18 cellular contexts compared by ENCODE assay signal in genomic region chr1:116382857-116383256, GRCh38. TPM values are rescaled to one million over a fixed set of nuclear protein-coding genes. Genes with fewer than 3 reads are reported as not detected.
DNase-seq lines count a peak whose midpoint lies in the region; ATAC-seq and TF ChIP-seq lines count a peak whose summit lies in the region.
"Had no signal": no experiment of that assay in that cellular context is flagged by ENCODE, and none has a peak within 500 bp of the region (broad histone marks: within the 10 kb centered on the region; RNA-seq: fewer than 3 reads in every experiment).

No MANE protein-coding gene starts in this region.

- peak overlapping the region; percentile 57 for H3K27ac Mint-ChIP-seq in stimulated activated naive CD8-positive, alpha-beta T cell treated with anti-CD3 and anti-CD28 coated beads, Interleukin-15, Interleukin-2, amounts not matched to agents 100 ng/mL and 50 ng/mL, for 24 hours
- H3K27ac Mint-ChIP-seq in T-cell: peak overlapping the region; percentile 60 to 68
- H3K27ac Mint-ChIP-seq in activated CD4-positive, alpha-beta memory T cell treated with anti-CD3 and anti-CD28 coated beads, Interleukin-2, amount 10 ng/mL, durations not matched to agents 7 days and 5 days: no peak overlapping the region

- WGBS in hepatocyte (ENCODE audit: low lambda C conversion rate, missing lambda C conversion rate): 78% methylated on average over 4 of the region's 4 CpGs

- TF ChIP-seq CTCF in hepatocyte (IDR thresholded peaks at IDR 0.05; ENCODE audit: poor library complexity): no peak

- H3K36me3 ChIP-seq in hepatocyte (replicated peaks; ENCODE audit: insufficient read depth, low read depth): peaks cover 4% of the 10 kb centered on the region

- no peak overlapping the region for H3K4me3 Mint-ChIP-seq in stimulated activated naive CD8-positive, alpha-beta T cell treated with anti-CD3 and anti-CD28 coated beads, Interleukin-15, Interleukin-2, amounts not matched to agents 100 ng/mL and 50 ng/mL, for 24 hours
- peak overlapping the region in 1 of 3 donors; percentile 15 for H3K4me3 Mint-ChIP-seq in T-cell
- H3K4me3 Mint-ChIP-seq in activated CD4-positive, alpha-beta memory T cell treated with anti-CD3 and anti-CD28 coated beads, Interleukin-2, amount 10 ng/mL, durations not matched to agents 7 days and 5 days: no peak overlapping the region
- H3K4me3 Mint-ChIP-seq: neural crest cell had no signal

- H3K4me1 ChIP-seq in hepatocyte (ENCODE audit: insufficient read depth): peaks cover 43% of the 10 kb centered on the region

- POLR2A ChIA-PET in T-cell (lab: Charles Lee): interaction anchor here in 1 of 2 donors (0.6 to 1.1 kb wide), 2 partner anchors 10 to 156 kb away, joined by 3 to 4 read pairs; partner anchors contain the start of gene ATP1A1
- POLR2A ChIA-PET in activated CD4-positive, alpha-beta memory T cell treated with anti-CD3 and anti-CD28 coated beads, Interleukin-2, amount 10 ng/mL, durations not matched to agents 7 days and 5 days (lab: Charles Lee): interaction anchor here (1.2 to 2.0 kb wide), 2 partner anchors 9 to 34 kb away, joined by 4 to 6 read pairs; partner anchors contain the start of gene ATP1A1

- intact Hi-C loops in sciatic nerve (cut with DNase I): no loop called here

- peaks cover 68% of the 10 kb centered on the region for H3K36me3 Mint-ChIP-seq in stimulated activated naive CD8-positive, alpha-beta T cell treated with anti-CD3 and anti-CD28 coated beads, Interleukin-15, Interleukin-2, amounts not matched to agents 100 ng/mL and 50 ng/mL, for 24 hours (ENCODE audit: low read depth)
- peaks cover 48% of the 10 kb centered on the region for H3K36me3 Mint-ChIP-seq in T-cell
- H3K36me3 Mint-ChIP-seq in activated CD4-positive, alpha-beta memory T cell treated with anti-CD3 and anti-CD28 coated beads, Interleukin-2, amount 10 ng/mL, durations not matched to agents 7 days and 5 days (ENCODE audit: low read depth): peaks cover 58% of the 10 kb centered on the region

- H3K27ac ChIP-seq in hepatocyte: peak overlapping the region; percentile 10
- H3K27ac ChIP-seq: prostate gland, WERI-Rb-1 had no signal

- no peak for DNase-seq in stimulated activated naive CD8-positive, alpha-beta T cell treated with anti-CD3 and anti-CD28 coated beads, Interleukin-15, Interleukin-2, amounts not matched to agents 100 U/mL and 50 U/mL, for 24 hours
- DNase-seq in T-cell (no peak), hepatocyte (ENCODE audit: low spot score) (no peak), sciatic nerve (ENCODE audit: low spot score) (no peak)
- DNase-seq in stimulated activated CD4-positive, alpha-beta T cell treated with anti-CD3 and anti-CD28 coated beads, Interleukin-4, amount 100 ng/mL, for 1 hour: no peak
- DNase-seq in activated CD4-positive, alpha-beta memory T cell treated with anti-CD3 and anti-CD28 coated beads, Interleukin-2, amount 10 ng/mL, durations not matched to agents 7 days and 5 days: no peak
- DNase-seq: activated CD8-positive, alpha-beta memory T cell treated with anti-CD3 and anti-CD28 coated beads for 24 hours; GOT3; midbrain; NCI-H1105 treated with DMSO at 0.1 percent for 48 hours; NCI-H2171; NCI-H748 treated with DMSO at 0.1 percent for 48 hours; SIG-M5; WERI-Rb-1 had no signal

- ATAC-seq in stimulated activated naive CD8-positive, alpha-beta T cell treated with anti-CD3 and anti-CD28 coated beads, Interleukin-15, Interleukin-2, amounts not matched to agents 100 U/mL and 50 U/mL, for 24 hours: no peak
- ATAC-seq in T-cell (replicated peaks in 1 of 4) (no peak), sciatic nerve (no peak)

- no peaks in the 10 kb centered on the region for H3K9me3 Mint-ChIP-seq in stimulated activated naive CD8-positive, alpha-beta T cell treated with anti-CD3 and anti-CD28 coated beads, Interleukin-15, Interleukin-2, amounts not matched to agents 100 ng/mL and 50 ng/mL, for 24 hours
- H3K9me3 Mint-ChIP-seq in T-cell: no peaks in the 10 kb centered on the region
- no peaks in the 10 kb centered on the region for H3K9me3 Mint-ChIP-seq in activated CD4-positive, alpha-beta memory T cell treated with anti-CD3 and anti-CD28 coated beads, Interleukin-2, amount 10 ng/mL, durations not matched to agents 7 days and 5 days
- H3K9me3 Mint-ChIP-seq: neural crest cell had no signal

- H3K9me3 ChIP-seq in hepatocyte (ENCODE audit: low read depth): no peaks in the 10 kb centered on the region
- H3K9me3 ChIP-seq: prostate gland, suprapubic skin had no signal

- peaks cover 77% of the 10 kb centered on the region for H3K4me1 Mint-ChIP-seq in stimulated activated naive CD8-positive, alpha-beta T cell treated with anti-CD3 and anti-CD28 coated beads, Interleukin-15, Interleukin-2, amounts not matched to agents 100 ng/mL and 50 ng/mL, for 24 hours (ENCODE audit: low read depth)
- H3K4me1 Mint-ChIP-seq in T-cell: peaks cover 77 to 87% (median 87%) of the 10 kb centered on the region in 3 donors
- H3K4me1 Mint-ChIP-seq in activated CD4-positive, alpha-beta memory T cell treated with anti-CD3 and anti-CD28 coated beads, Interleukin-2, amount 10 ng/mL, durations not matched to agents 7 days and 5 days: peaks cover 54% of the 10 kb centered on the region

- H3K79me2 ChIP-seq in hepatocyte: peaks cover 89% of the 10 kb centered on the region

- H3K4me2 ChIP-seq in hepatocyte: peak overlapping the region; percentile 44

- H3K9me2 ChIP-seq in hepatocyte (replicated peaks; ENCODE audit: insufficient read depth): no peaks in the 10 kb centered on the region

- no peak overlapping the region for H3K4me3 ChIP-seq in hepatocyte
- H3K4me3 ChIP-seq: prostate gland, suprapubic skin had no signal

- no peaks in the 10 kb centered on the region for H3K27me3 ChIP-seq in hepatocyte
- H3K27me3 ChIP-seq: suprapubic skin had no signal

- peaks cover 66% of the 10 kb centered on the region for H4K20me1 ChIP-seq in hepatocyte (ENCODE audit: insufficient read depth, poor library complexity, severe bottlenecking)

- H3K27me3 Mint-ChIP-seq in stimulated activated naive CD8-positive, alpha-beta T cell treated with anti-CD3 and anti-CD28 coated beads, Interleukin-15, Interleukin-2, amounts not matched to agents 100 ng/mL and 50 ng/mL, for 24 hours: no peaks in the 10 kb centered on the region
- no peaks in the 10 kb centered on the region for H3K27me3 Mint-ChIP-seq in T-cell
- no peaks in the 10 kb centered on the region for H3K27me3 Mint-ChIP-seq in activated CD4-positive, alpha-beta memory T cell treated with anti-CD3 and anti-CD28 coated beads, Interleukin-2, amount 10 ng/mL, durations not matched to agents 7 days and 5 days

- no peak overlapping the region for H2AFZ ChIP-seq in hepatocyte

- CTCF ChIA-PET in T-cell (lab: Charles Lee): interaction anchor here in 1 of 2 donors (1.0 kb wide), 1 partner anchor 103 kb away, joined by 3 read pairs; no protein-coding TSS in a partner anchor
- CTCF ChIA-PET in activated CD4-positive, alpha-beta memory T cell treated with anti-CD3 and anti-CD28 coated beads, Interleukin-2, amount 10 ng/mL, durations not matched to agents 7 days and 5 days (lab: Charles Lee): interaction anchor here (1.2 to 1.5 kb wide), 4 partner anchors 15 to 103 kb away, joined by 3 to 4 read pairs (median 4); no protein-coding TSS in a partner anchor

RNA-seq across cellular contexts. Expression of gene ATP1A1, which starts 9.8 kb away (rescaled TPM):
- total RNA-seq in T-cell: 100 to 1,000 TPM; 230 to 292 (median 266) TPM
- 559 and 564 TPM in 2 replicates for total RNA-seq in hepatocyte
- 412 and 415 TPM in 2 replicates for polyA plus RNA-seq in hepatocyte
- 100 to 1,000 TPM; 238 to 241 TPM for total RNA-seq in activated CD4-positive, alpha-beta memory T cell treated with anti-CD3 and anti-CD28 coated beads, Interleukin-2, amount 10 ng/mL, durations not matched to agents 7 days and 5 days
- 251 TPM for total RNA-seq in sciatic nerve
